ENCODE assay signal across 9 cellular contexts in genomic region chr16:88938933-88939813, GRCh38. TPM values are rescaled to one million over a fixed set of nuclear protein-coding genes. Genes with fewer than 3 reads are reported as not detected.
A peak's percentile ranks its signal among the peaks of the same experiment; 100 is the strongest.
DNase-seq lines count a peak whose midpoint lies in the region; ATAC-seq and TF ChIP-seq lines count a peak whose summit lies in the region.
"Had no signal": no experiment of that assay in that cellular context is flagged by ENCODE, and none has a peak within 500 bp of the region (broad histone marks: within the 10 kb centered on the region; RNA-seq: fewer than 3 reads in every experiment).

No MANE protein-coding gene starts in this region.

- peaks cover 44% of the 10 kb centered on the region for H3K27me3 Mint-ChIP-seq in activated naive CD8-positive, alpha-beta T cell treated with anti-CD3 and anti-CD28 coated beads, Interleukin-2, amount 10 ng/mL, durations not matched to agents 7 days and 5 days
- H3K27me3 Mint-ChIP-seq in HFFc6 (ENCODE audit: insufficient read depth), result peaks cover 37% of the 10 kb centered on the region

- no peak for ATAC-seq in activated naive CD8-positive, alpha-beta T cell treated with anti-CD3 and anti-CD28 coated beads, Interleukin-2, amount 10 ng/mL, durations not matched to agents 7 days and 5 days (ENCODE audit: low read depth)
- peak; percentile 4 to 26 for ATAC-seq in lower lobe of right lung
- ATAC-seq in HG02840 (IDR thresholded peaks at IDR 0.05; ENCODE audit: low FRiP score, unreplicated experiment), result no peak

- peaks cover 59% of the 10 kb centered on the region for H3K4me1 ChIP-seq in lower lobe of right lung

- no peaks in the 10 kb centered on the region for H3K9me3 Mint-ChIP-seq in activated naive CD8-positive, alpha-beta T cell treated with anti-CD3 and anti-CD28 coated beads, Interleukin-2, amount 10 ng/mL, durations not matched to agents 7 days and 5 days
- H3K9me3 Mint-ChIP-seq in HFFc6, result no peaks in the 10 kb centered on the region

- H3K36me3 ChIP-seq in lower lobe of right lung, result no peaks in the 10 kb centered on the region

- H3K4me3 Mint-ChIP-seq in activated naive CD8-positive, alpha-beta T cell treated with anti-CD3 and anti-CD28 coated beads, Interleukin-2, amount 10 ng/mL, durations not matched to agents 7 days and 5 days, result peak overlapping the region; percentile 30
- H3K4me3 Mint-ChIP-seq in HFFc6, result no peak overlapping the region

- H3K27ac ChIP-seq in lower lobe of right lung, result peak overlapping the region; percentile 86
- H3K27ac ChIP-seq in temporal lobe (ENCODE audit: low read depth, low read length), result peak overlapping the region; percentile 38

- H3K9me3 ChIP-seq in lower lobe of right lung, result no peaks in the 10 kb centered on the region

- intact Hi-C loops in lower lobe of right lung (cut with DNase I), result no loop called here

- H3K27ac Mint-ChIP-seq in activated naive CD8-positive, alpha-beta T cell treated with anti-CD3 and anti-CD28 coated beads, Interleukin-2, amount 10 ng/mL, durations not matched to agents 7 days and 5 days, result no peak overlapping the region
- H3K27ac Mint-ChIP-seq in HFFc6, result no peak overlapping the region

- POLR2A ChIA-PET in activated naive CD8-positive, alpha-beta T cell treated with anti-CD3 and anti-CD28 coated beads, Interleukin-2, amount 10 ng/mL, durations not matched to agents 7 days and 5 days (lab: Charles Lee), result no interaction called here

- H3K27me3 ChIP-seq in lower lobe of right lung (ENCODE audit: low read depth), result peaks cover 31% of the 10 kb centered on the region

- peak; percentile 20 for TF ChIP-seq POLR2A in GM18951 (IDR thresholded peaks at IDR 0.05; ENCODE audit: extremely low read depth, insufficient read depth, insufficient read length)

- TF ChIP-seq CTCF in lower lobe of right lung (IDR thresholded peaks at IDR 0.05) (no peak), GM10266 (IDR thresholded peaks at IDR 0.05; ENCODE audit: control insufficient read depth, insufficient read depth, low read depth, missing control alignments) (no peak), HFFc6 (IDR thresholded peaks at IDR 0.05) (no peak)

- in situ Hi-C loops in GM18951 (cut with MboI; ENCODE audit: low sequenced_read_pairs, unreplicated experiment), result loop anchor here (25.0 kb wide), 1 partner anchor 223 kb away; the partner anchor contains the start of gene CDH15

- DNase-seq in activated naive CD8-positive, alpha-beta T cell treated with anti-CD3 and anti-CD28 coated beads, Interleukin-2, amount 10 ng/mL, durations not matched to agents 7 days and 5 days, result no peak
- DNase-seq in lower lobe of right lung, result no peak
- DNase-seq in GM10266 (ENCODE audit: extremely low spot score), result no peak
- DNase-seq in HFFc6, result no peak
- DNase-seq in NCI-H146 treated with DMSO at 0.1 percent for 48 hours (lab: John Stamatoyannopoulos, UW; ENCODE audit: unreplicated experiment), result no peak
- DNase-seq: IMR-90 had no signal

- H3K4me1 Mint-ChIP-seq in activated naive CD8-positive, alpha-beta T cell treated with anti-CD3 and anti-CD28 coated beads, Interleukin-2, amount 10 ng/mL, durations not matched to agents 7 days and 5 days, result peaks cover 5% of the 10 kb centered on the region
- no peaks in the 10 kb centered on the region for H3K4me1 Mint-ChIP-seq in HFFc6 (ENCODE audit: low read depth)

- H3K4me3 ChIP-seq in lower lobe of right lung, result peak overlapping the region; percentile 70

- H3K36me3 Mint-ChIP-seq in activated naive CD8-positive, alpha-beta T cell treated with anti-CD3 and anti-CD28 coated beads, Interleukin-2, amount 10 ng/mL, durations not matched to agents 7 days and 5 days, result no peaks in the 10 kb centered on the region
- H3K36me3 Mint-ChIP-seq in HFFc6 (ENCODE audit: low read depth), result no peaks in the 10 kb centered on the region

RNA-seq across cellular contexts. Expression of gene CBFA2T3, which starts 37.8 kb away (rescaled TPM):
- total RNA-seq in activated naive CD8-positive, alpha-beta T cell treated with anti-CD3 and anti-CD28 coated beads, Interleukin-2, amount 10 ng/mL, durations not matched to agents 7 days and 5 days, result under 1 TPM; 0.08 to 0.26 TPM
- total RNA-seq in lower lobe of right lung, result 14.3 TPM
- 2.5 TPM for total RNA-seq in temporal lobe
- not detected for total RNA-seq in HFFc6 (2021; fragmentation: NEBNext Ultra II Directional; extraction: Animal tissue kit (Norgen Biotek cat#: 25700))
- total RNA-seq: IMR-90 had no signal

Comparison
In these comparisons a context has a peak if more than half of its experiments do, and no peak if none do; other contexts are left out.
1. ATAC-seq: peak in lower lobe of right lung (2 of 2); none in activated naive CD8-positive, alpha-beta T cell treated with anti-CD3 and anti-CD28 coated beads, Interleukin-2, amount 10 ng/mL, durations not matched to agents 7 days and 5 days (single experiment) and HG02840 (single experiment).